Comparison of ENCODE assay signal across 8 cellular contexts in genomic region chr11:64269380-64270234, GRCh38. TPM values are rescaled to one million over a fixed set of nuclear protein-coding genes. Genes with fewer than 3 reads are reported as not detected.
DNase-seq lines count a peak whose midpoint lies in the region; ATAC-seq, FAIRE-seq and TF ChIP-seq lines count a peak whose summit lies in the region.

No MANE protein-coding gene starts in this region.

- TF ChIP-seq CTCF in fibroblast of villous mesenchyme (IDR thresholded peaks at IDR 0.05; ENCODE audit: insufficient read depth, low read depth, low read length): no peak
- TF ChIP-seq CTCF in neural cell (IDR thresholded peaks at IDR 0.05; ENCODE audit: poor library complexity, severe bottlenecking): peak; percentile 62

- no peaks in the 10 kb centered on the region for H3K9me3 Mint-ChIP-seq in stimulated activated naive CD8-positive, alpha-beta T cell treated with anti-CD3 and anti-CD28 coated beads, Interleukin-15, amount 100 ng/mL, for 72 hours

- peak overlapping the region; percentile 87 for H3K27ac ChIP-seq in neural cell (ENCODE audit: low read length)

- H3K9ac ChIP-seq in neural cell (ENCODE audit: low read length): peak overlapping the region; percentile 87

- H3K4me1 Mint-ChIP-seq in stimulated activated naive CD8-positive, alpha-beta T cell treated with anti-CD3 and anti-CD28 coated beads, Interleukin-15, amount 100 ng/mL, for 72 hours: peaks cover 37% of the 10 kb centered on the region

- H3K4me3 ChIP-seq in HAP-1 (peak overlapping the region; percentile 70), MG63 (peak overlapping the region; percentile 60), fibroblast of villous mesenchyme (ENCODE audit: low read depth, low read length) (peak overlapping the region; percentile 76), neural cell (ENCODE audit: low read length) (peak overlapping the region; percentile 96)

- no peaks in the 10 kb centered on the region for H3K9me2 ChIP-seq in neural cell (ENCODE audit: insufficient read depth, low read length)

- H3K4me3 Mint-ChIP-seq in stimulated activated naive CD8-positive, alpha-beta T cell treated with anti-CD3 and anti-CD28 coated beads, Interleukin-15, amount 100 ng/mL, for 72 hours: peak overlapping the region; percentile 94 to 99

- peak; percentile 70 for TF ChIP-seq RAD21 in neural cell (conservative IDR thresholded peaks at IDR 0.05)

- peak; percentile 98 for FAIRE-seq in G401.6 (lab: Jason Lieb, UNC)

- no peaks in the 10 kb centered on the region for H4K20me1 ChIP-seq in neural cell (ENCODE audit: insufficient read depth)

- DNase-seq in HAP-1 (ENCODE audit: low spot score in 2 of 2) (peak; percentile 98), MG63 (peak; percentile 99), SHP77 (lab: John Stamatoyannopoulos, UW) (peak; percentile 99), activated gamma-delta T cell (lab: John Stamatoyannopoulos, UW) (peak; percentile 92), fibroblast of villous mesenchyme (ENCODE audit: low read depth) (peak; percentile 100)
- peak; percentile 97 to 98 for DNase-seq in stimulated activated naive CD8-positive, alpha-beta T cell treated with anti-CD3 and anti-CD28 coated beads, Interleukin-15, amount 100 ng/mL, for 72 hours

- no peaks in the 10 kb centered on the region for H3K79me2 ChIP-seq in neural cell (replicated peaks; ENCODE audit: insufficient read depth, low read length)

- H3K9me3 ChIP-seq in HAP-1 (no peaks in the 10 kb centered on the region), MG63 (no peaks in the 10 kb centered on the region), neural cell (ENCODE audit: low read length) (no peaks in the 10 kb centered on the region)

- H3K27me3 ChIP-seq in HAP-1 (ENCODE audit: low read depth): no peaks in the 10 kb centered on the region
- no peaks in the 10 kb centered on the region for H3K27me3 ChIP-seq in MG63
- no peaks in the 10 kb centered on the region for H3K27me3 ChIP-seq in neural cell (ENCODE audit: insufficient read depth, low read depth, low read length)

- peak overlapping the region; percentile 98 to 99 for H3K27ac Mint-ChIP-seq in stimulated activated naive CD8-positive, alpha-beta T cell treated with anti-CD3 and anti-CD28 coated beads, Interleukin-15, amount 100 ng/mL, for 72 hours

- peak overlapping the region; percentile 45 for H2AFZ ChIP-seq in neural cell (ENCODE audit: low read depth, low read length)

- H3K4me2 ChIP-seq in neural cell (ENCODE audit: low read length): peak overlapping the region; percentile 97

- peak; percentile 80 for ATAC-seq in stimulated activated naive CD8-positive, alpha-beta T cell treated with anti-CD3 and anti-CD28 coated beads, Interleukin-15, amount 100 ng/mL, for 72 hours

- H3K36me3 ChIP-seq in HAP-1 (replicated peaks): peaks cover 31% of the 10 kb centered on the region
- H3K36me3 ChIP-seq in MG63: peaks cover 10% of the 10 kb centered on the region
- H3K36me3 ChIP-seq in neural cell (ENCODE audit: insufficient read depth, low read length): no peaks in the 10 kb centered on the region

- H3K27me3 Mint-ChIP-seq in stimulated activated naive CD8-positive, alpha-beta T cell treated with anti-CD3 and anti-CD28 coated beads, Interleukin-15, amount 100 ng/mL, for 72 hours: no peaks in the 10 kb centered on the region

- peaks cover 6% of the 10 kb centered on the region for H3F3A ChIP-seq in neural cell (ENCODE audit: insufficient read depth, low read length, poor library complexity, severe bottlenecking)

- in situ Hi-C loops in HAP-1 (cut with MboI; ENCODE audit: low sequenced_read_pairs): loop anchor here (25.0 kb wide), 1 partner anchor 843 kb away; the partner anchor contains the start of genes FAU, MRPL49, TM7SF2 and ZNHIT2

- peaks cover 4% of the 10 kb centered on the region; the same call in 1 of the 2 replicates for H3K4me1 ChIP-seq in HAP-1

- peak; percentile 39 for TF ChIP-seq EP300 in neural cell (conservative IDR thresholded peaks at IDR 0.05; ENCODE audit: poor library complexity, severe bottlenecking)

TF ChIP-seq in neural cell, 6 proteins besides CTCF, POLR2A, EP300 and RAD21:
- TF ChIP-seq EZH2 (IDR thresholded peaks at IDR 0.05; ENCODE audit: borderline replicate concordance, insufficient read depth, low read length, poor library complexity, severe bottlenecking) (no peak), POLR2AphosphoS5 (IDR thresholded peaks at IDR 0.05) (peak; percentile 76), MXI1 (conservative IDR thresholded peaks at IDR 0.05; ENCODE audit: poor library complexity, severe bottlenecking) (peak; percentile 71), REST (IDR thresholded peaks at IDR 0.05; ENCODE audit: borderline replicate concordance) (no peak), SMC3 (conservative IDR thresholded peaks at IDR 0.05; ENCODE audit: poor library complexity) (peak; percentile 70), TAF1 (IDR thresholded peaks at IDR 0.05; ENCODE audit: low read depth) (peak; percentile 49)
TF ChIP-seq in neural cell: peak in this region for 4.

RNA-seq across cellular contexts. Expression of gene BAD, which starts 14.9 kb away (rescaled TPM):
- 127 and 166 TPM in 2 replicates for total RNA-seq in MG63 (2014; rRNA removed; shearing (Covaris generic); ENCODE audit: low replicate concordance)
- 64.3 and 86.7 TPM in 2 replicates for total RNA-seq in fibroblast of villous mesenchyme
- 219 and 228 TPM in 2 replicates for polyA plus RNA-seq in neural cell
- 79.3 and 82.8 TPM in 2 replicates for polyA minus RNA-seq in neural cell

RNA-seq across cellular contexts. Expression of gene GPR137, which starts 16.0 kb away (rescaled TPM):
- total RNA-seq in MG63 (2014; rRNA removed; shearing (Covaris generic); ENCODE audit: low replicate concordance): 14.9 and 15.0 TPM in 2 replicates
- total RNA-seq in fibroblast of villous mesenchyme: 10.6 and 10.8 TPM in 2 replicates
- 34.1 and 40.1 TPM in 2 replicates for polyA plus RNA-seq in neural cell
- polyA minus RNA-seq in neural cell: 22.3 and 22.4 TPM in 2 replicates

RNA-seq across cellular contexts. Expression of gene PLCB3, which starts 18.3 kb away (rescaled TPM):
- total RNA-seq in MG63 (2014; rRNA removed; shearing (Covaris generic); ENCODE audit: low replicate concordance): 24.8 and 37.4 TPM in 2 replicates
- total RNA-seq in fibroblast of villous mesenchyme: 53.8 and 66.5 TPM in 2 replicates
- polyA plus RNA-seq in neural cell: 2.1 and 3.4 TPM in 2 replicates
- polyA minus RNA-seq in neural cell: 1.9 and 3.4 TPM in 2 replicates

RNA-seq across cellular contexts. Expression of gene KCNK4, which starts 21.5 kb away (rescaled TPM):
- total RNA-seq in MG63 (2014; rRNA removed; shearing (Covaris generic); ENCODE audit: low replicate concordance): not detected in 2 replicates
- under 0.01 TPM in 1 of 2 replicates, not detected in the other for total RNA-seq in fibroblast of villous mesenchyme
- polyA plus RNA-seq in neural cell: 0.60 and 1.0 TPM in 2 replicates
- 0.81 and 1.9 TPM in 2 replicates for polyA minus RNA-seq in neural cell

RNA-seq across cellular contexts. Expression of gene PPP1R14B, which starts 22.9 kb away (rescaled TPM):
- total RNA-seq in MG63 (2014; rRNA removed; shearing (Covaris generic); ENCODE audit: low replicate concordance): 506 and 662 TPM in 2 replicates
- 155 and 175 TPM in 2 replicates for total RNA-seq in fibroblast of villous mesenchyme
- polyA plus RNA-seq in neural cell: 400 and 475 TPM in 2 replicates
- polyA minus RNA-seq in neural cell: 138 and 181 TPM in 2 replicates

Comparison
In these comparisons a context has a peak if more than half of its experiments do, and no peak if none do; other contexts are left out.
1. Peak in every context shown above with its lines: DNase-seq, ATAC-seq, H3K4me3 ChIP-seq and H3K27ac ChIP-seq.